10 cellular contexts compared by ENCODE assay signal in genomic region chr1:39086386-39087108, GRCh38.
DNase-seq lines count a peak whose midpoint lies in the region; ATAC-seq and TF ChIP-seq lines count a peak whose summit lies in the region.
"Had no signal": no experiment of that assay in that cellular context is flagged by ENCODE, and none has a peak within 500 bp of the region (broad histone marks: within the 10 kb centered on the region; RNA-seq: fewer than 3 reads in every experiment).

No MANE protein-coding gene starts in this region.

- peaks cover 26% of the 10 kb centered on the region for H3K4me1 Mint-ChIP-seq in stimulated activated memory B cell treated with anti-CD40 and anti-IgM and Interleukin-4, amounts not matched to agents 10 μg/mL and 1 μg/mL and 100 μg/mL, for 72 hours
- H3K4me1 Mint-ChIP-seq in osteocyte (ENCODE audit: unreplicated experiment): peaks cover 19% of the 10 kb centered on the region

- ATAC-seq in stimulated activated memory B cell treated with anti-CD40 and anti-IgM and Interleukin-4, amounts not matched to agents 10 μg/mL and 1 μg/mL and 100 μg/mL, for 72 hours: peak; percentile 50
- ATAC-seq in omental fat pad (ENCODE audit: low FRiP score): no peak

- peak overlapping the region; percentile 31 for H3K27ac ChIP-seq in angular gyrus (ENCODE audit: low read depth, low read length)

- peaks cover 12% of the 10 kb centered on the region for H3K27me3 Mint-ChIP-seq in stimulated activated memory B cell treated with anti-CD40 and anti-IgM and Interleukin-4, amounts not matched to agents 10 μg/mL and 1 μg/mL and 100 μg/mL, for 72 hours
- H3K27me3 Mint-ChIP-seq in osteocyte (ENCODE audit: unreplicated experiment): peaks cover 11% of the 10 kb centered on the region

- no peaks in the 10 kb centered on the region for H3K36me3 Mint-ChIP-seq in stimulated activated memory B cell treated with anti-CD40 and anti-IgM and Interleukin-4, amounts not matched to agents 10 μg/mL and 1 μg/mL and 100 μg/mL, for 72 hours
- no peaks in the 10 kb centered on the region for H3K36me3 Mint-ChIP-seq in osteocyte (ENCODE audit: unreplicated experiment)

- TF ChIP-seq CTCF in osteocyte (IDR thresholded peaks at IDR 0.05): no peak
- no peak for TF ChIP-seq CTCF in omental fat pad (IDR thresholded peaks at IDR 0.05)

- no peak overlapping the region for H3K4me3 Mint-ChIP-seq in stimulated activated memory B cell treated with anti-CD40 and anti-IgM and Interleukin-4, amounts not matched to agents 10 μg/mL and 1 μg/mL and 100 μg/mL, for 72 hours
- no peak overlapping the region for H3K4me3 Mint-ChIP-seq in osteocyte (ENCODE audit: unreplicated experiment)

- DNase-seq in ELR (ENCODE audit: low read depth) (peak; percentile 41), kidney glomerular epithelial cell (lab: John Stamatoyannopoulos, UW) (peak; percentile 77), osteocyte (ENCODE audit: extremely low spot score, unreplicated experiment) (no peak), DMS 273 (lab: John Stamatoyannopoulos, UW; ENCODE audit: unreplicated experiment) (no peak), omental fat pad (ENCODE audit: low spot score) (no peak)
- DNase-seq in stimulated activated CD4-positive, alpha-beta T cell treated with anti-CD3 and anti-CD28 coated beads, Interleukin-2, amount 100 ng/mL, for 24 hours: no peak
- DNase-seq: NCI-H2029 treated with DMSO at 0.1 percent for 48 hours, T1000 had no signal

- no peak overlapping the region for H3K27ac Mint-ChIP-seq in stimulated activated memory B cell treated with anti-CD40 and anti-IgM and Interleukin-4, amounts not matched to agents 10 μg/mL and 1 μg/mL and 100 μg/mL, for 72 hours
- no peak overlapping the region for H3K27ac Mint-ChIP-seq in osteocyte (ENCODE audit: unreplicated experiment)

- no peaks in the 10 kb centered on the region for H3K9me3 Mint-ChIP-seq in stimulated activated memory B cell treated with anti-CD40 and anti-IgM and Interleukin-4, amounts not matched to agents 10 μg/mL and 1 μg/mL and 100 μg/mL, for 72 hours
- H3K9me3 Mint-ChIP-seq in osteocyte (ENCODE audit: unreplicated experiment): no peaks in the 10 kb centered on the region

Comparison
In these comparisons a context has a peak if more than half of its experiments do, and no peak if none do; other contexts are left out.
1. DNase-seq: peak in ELR (single experiment) and kidney glomerular epithelial cell (single experiment); none in osteocyte (single experiment), stimulated activated CD4-positive, alpha-beta T cell treated with anti-CD3 and anti-CD28 coated beads, Interleukin-2, amount 100 ng/mL, for 24 hours (0 of 2), DMS 273 (single experiment) and omental fat pad (single experiment).